Comparison of ENCODE assay signal across 2 cellular contexts in the genomic region with DNA sequence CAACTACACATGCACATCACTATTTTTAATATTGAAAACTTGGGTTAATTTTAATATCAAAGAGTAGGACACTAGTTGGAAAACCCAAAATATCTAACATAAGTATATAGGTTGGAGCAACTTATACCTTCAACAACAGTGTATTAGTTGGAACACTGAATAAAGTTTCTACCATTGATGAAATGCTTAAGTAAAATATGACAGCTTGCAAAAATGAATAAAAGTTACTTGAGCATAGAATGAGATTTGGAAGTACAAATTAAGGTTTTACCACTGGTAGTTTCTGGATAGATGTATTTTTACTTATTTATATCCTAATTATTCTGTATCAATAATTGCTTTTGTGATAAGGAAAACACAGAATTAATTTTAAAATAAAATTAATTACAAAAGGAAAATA.
TF ChIP-seq lines count a peak whose summit lies in the region.

No MANE protein-coding gene starts in this region.

TF ChIP-seq in HepG2, 621 proteins besides CTCF, POLR2A, EP300 and RAD21 (continued from another document):
- TF ChIP-seq MAFK (conservative IDR thresholded peaks at IDR 0.05 in 1 of 2, IDR thresholded peaks at IDR 0.05 in 1 of 2; ENCODE audit: low read length in 2 of 2) (peak; percentile 44 to 57; a peak in 2 of 4 replicates), ZNF550 (CRISPR knock-in tag; IDR thresholded peaks at IDR 0.05; ENCODE audit: borderline replicate concordance) (no peak)
TF ChIP-seq in HepG2: peak in this region for 2.

TF ChIP-seq in SK-N-SH treated with all-trans-retinoic acid at 6 μM for 48 hours, 23 proteins besides CTCF, POLR2A, EP300 and RAD21 (continued from another document):
- TF ChIP-seq ESRRG (CRISPR knock-in tag; IDR thresholded peaks at IDR 0.05) (no peak), ZNF8 (CRISPR knock-in tag; IDR thresholded peaks at IDR 0.05) (no peak), ZNF565 (CRISPR knock-in tag; conservative IDR thresholded peaks at IDR 0.05; ENCODE audit: low read depth) (no peak), BACH2 (CRISPR knock-in tag; IDR thresholded peaks at IDR 0.05; ENCODE audit: borderline replicate concordance) (no peak), TCF4 (CRISPR knock-in tag; IDR thresholded peaks at IDR 0.05; ENCODE audit: borderline replicate concordance) (no peak), PPARA (CRISPR knock-in tag; IDR thresholded peaks at IDR 0.05; ENCODE audit: borderline replicate concordance) (no peak), TSHZ2 (CRISPR knock-in tag; IDR thresholded peaks at IDR 0.05) (no peak), POU6F1 (CRISPR knock-in tag; IDR thresholded peaks at IDR 0.05; ENCODE audit: borderline replicate concordance, low read depth) (no peak), TOX (CRISPR knock-in tag; IDR thresholded peaks at IDR 0.05; ENCODE audit: borderline replicate concordance) (no peak), ZC3H10 (CRISPR knock-in tag; IDR thresholded peaks at IDR 0.05) (no peak)
- TF ChIP-seq, protein P1, sequence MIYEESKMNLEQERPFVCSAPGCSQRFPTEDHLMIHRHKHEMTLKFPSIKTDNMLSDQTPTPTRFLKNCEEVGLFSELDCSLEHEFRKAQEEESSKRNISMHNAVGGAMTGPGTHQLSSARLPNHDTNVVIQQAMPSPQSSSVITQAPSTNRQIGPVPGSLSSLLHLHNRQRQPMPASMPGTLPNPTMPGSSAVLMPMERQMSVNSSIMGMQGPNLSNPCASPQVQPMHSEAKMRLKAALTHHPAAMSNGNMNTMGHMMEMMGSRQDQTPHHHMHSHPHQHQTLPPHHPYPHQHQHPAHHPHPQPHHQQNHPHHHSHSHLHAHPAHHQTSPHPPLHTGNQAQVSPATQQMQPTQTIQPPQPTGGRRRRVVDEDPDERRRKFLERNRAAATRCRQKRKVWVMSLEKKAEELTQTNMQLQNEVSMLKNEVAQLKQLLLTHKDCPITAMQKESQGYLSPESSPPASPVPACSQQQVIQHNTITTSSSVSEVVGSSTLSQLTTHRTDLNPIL (CRISPR knock-in tag; IDR thresholded peaks at IDR 0.05; ENCODE audit: low read depth): no peak
- TF ChIP-seq, protein P2, sequence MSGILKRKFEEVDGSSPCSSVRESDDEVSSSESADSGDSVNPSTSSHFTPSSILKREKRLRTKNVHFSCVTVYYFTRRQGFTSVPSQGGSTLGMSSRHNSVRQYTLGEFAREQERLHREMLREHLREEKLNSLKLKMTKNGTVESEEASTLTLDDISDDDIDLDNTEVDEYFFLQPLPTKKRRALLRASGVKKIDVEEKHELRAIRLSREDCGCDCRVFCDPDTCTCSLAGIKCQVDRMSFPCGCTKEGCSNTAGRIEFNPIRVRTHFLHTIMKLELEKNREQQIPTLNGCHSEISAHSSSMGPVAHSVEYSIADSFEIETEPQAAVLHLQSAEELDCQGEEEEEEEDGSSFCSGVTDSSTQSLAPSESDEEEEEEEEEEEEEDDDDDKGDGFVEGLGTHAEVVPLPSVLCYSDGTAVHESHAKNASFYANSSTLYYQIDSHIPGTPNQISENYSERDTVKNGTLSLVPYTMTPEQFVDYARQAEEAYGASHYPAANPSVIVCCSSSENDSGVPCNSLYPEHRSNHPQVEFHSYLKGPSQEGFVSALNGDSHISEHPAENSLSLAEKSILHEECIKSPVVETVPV (CRISPR knock-in tag; IDR thresholded peaks at IDR 0.05): no peak
